In the genomic region with DNA sequence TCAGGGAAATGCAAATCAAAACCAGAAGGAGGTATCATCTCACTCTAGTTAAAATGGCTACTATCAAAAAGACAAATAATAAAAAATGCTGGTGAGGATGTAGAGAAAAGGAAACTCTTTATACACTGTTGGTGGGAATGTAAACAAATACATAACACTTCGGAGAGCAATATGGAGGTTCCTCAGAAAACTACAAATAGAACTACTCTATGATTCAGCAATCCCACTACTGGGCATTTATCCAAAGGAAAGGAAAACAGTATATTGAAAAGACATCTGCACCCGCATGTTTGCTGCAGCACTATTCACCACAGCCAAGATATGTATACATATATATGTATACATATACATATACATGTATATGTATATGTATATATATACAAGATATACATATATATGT, we compare ENCODE assay signal across 16 cellular contexts.
DNase-seq lines count a peak whose midpoint lies in the region; ATAC-seq and TF ChIP-seq lines count a peak whose summit lies in the region.
"Had no signal": no experiment of that assay in that cellular context is flagged by ENCODE, and none has a peak within 500 bp of the region (broad histone marks: within the 10 kb centered on the region; RNA-seq: fewer than 3 reads in every experiment).

No MANE protein-coding gene starts in this region.

- TF ChIP-seq EP300 in gastroesophageal sphincter (IDR thresholded peaks at IDR 0.05), result no peak

- no peak overlapping the region for H3K4me3 Mint-ChIP-seq in chondrocyte (ENCODE audit: unreplicated experiment)
- no peak overlapping the region for H3K4me3 Mint-ChIP-seq in neural crest cell
- H3K4me3 Mint-ChIP-seq: CD4-positive, alpha-beta memory T cell; H9 had no signal

- TF ChIP-seq CTCF in chondrocyte (IDR thresholded peaks at IDR 0.05) (no peak), neural crest cell (conservative IDR thresholded peaks at IDR 0.05) (no peak), gastroesophageal sphincter (IDR thresholded peaks at IDR 0.05) (no peak)

- DNase-seq in GM23248 (peak; percentile 21), M059J (ENCODE audit: low read depth) (peak; percentile 83), chondrocyte (ENCODE audit: low spot score) (no peak), neural crest cell (ENCODE audit: low read depth, low spot score) (no peak)
- DNase-seq: BE2C; CD4-positive, alpha-beta memory T cell; H9; NCI-H1048; NCI-H146; NCI-H2107; NCI-H774; SHP77 treated with DMSO at 0.1 percent for 48 hours had no signal

- H3K27ac Mint-ChIP-seq in chondrocyte (ENCODE audit: unreplicated experiment) (peak overlapping the region; percentile 61), neural crest cell (ENCODE audit: unreplicated experiment) (peak overlapping the region; percentile 9)
- H3K27ac Mint-ChIP-seq: CD4-positive, alpha-beta memory T cell; H9 had no signal

- H3K27me3 Mint-ChIP-seq in chondrocyte (ENCODE audit: low read depth) (peaks cover 2% of the 10 kb centered on the region), neural crest cell (ENCODE audit: low read depth) (no peaks in the 10 kb centered on the region)
- H3K27me3 Mint-ChIP-seq: CD4-positive, alpha-beta memory T cell had no signal

- no peak overlapping the region for H3K9ac ChIP-seq in GM23248

- ATAC-seq in gastroesophageal sphincter, result no peak
- no peak for ATAC-seq in HG03045 (IDR thresholded peaks at IDR 0.05; ENCODE audit: unreplicated experiment)
- ATAC-seq in GM18907 (IDR thresholded peaks at IDR 0.05; ENCODE audit: unreplicated experiment), result no peak
- ATAC-seq: Panc1 had no signal

- no peak overlapping the region for H2AFZ ChIP-seq in GM23248

- no peaks in the 10 kb centered on the region for H4K20me1 ChIP-seq in GM23248 (ENCODE audit: insufficient read depth)

- in situ Hi-C loops in GM23248 (cut with MboI), result no loop called here

- H3K27me3 ChIP-seq in GM23248 (replicated peaks; ENCODE audit: insufficient read depth) (peaks cover 6% of the 10 kb centered on the region; the same call in 1 of the 2 replicates), gastroesophageal sphincter (peaks cover 11% of the 10 kb centered on the region)
- H3K27me3 ChIP-seq: BE2C had no signal

- no peak overlapping the region for H3K4me2 ChIP-seq in GM23248 (ENCODE audit: unreplicated experiment)

- H3K9me3 Mint-ChIP-seq in chondrocyte (ENCODE audit: low read depth) (peaks cover 7% of the 10 kb centered on the region), neural crest cell (peaks cover 11% of the 10 kb centered on the region)

- H3K4me1 Mint-ChIP-seq in chondrocyte (ENCODE audit: low read depth) (peaks cover 15% of the 10 kb centered on the region), neural crest cell (peaks cover 3% of the 10 kb centered on the region)
- H3K4me1 Mint-ChIP-seq: CD4-positive, alpha-beta memory T cell had no signal

- H3K27ac ChIP-seq in GM23248 (no peak overlapping the region), gastroesophageal sphincter (no peak overlapping the region)

- H3K4me3 ChIP-seq in GM23248 (no peak overlapping the region), gastroesophageal sphincter (no peak overlapping the region)

- no peaks in the 10 kb centered on the region for H3K79me2 ChIP-seq in GM23248 (ENCODE audit: insufficient read depth)

- no peaks in the 10 kb centered on the region for H3K9me2 ChIP-seq in GM23248 (ENCODE audit: insufficient read depth)

- WGBS in GM23248 (ENCODE audit: low coverage in 1 of 2, low lambda C conversion rate in 2 of 2, missing lambda C conversion rate in 2 of 2), 2 experiments, result 3% methylated on average over 2 of the region's 2 CpGs
- 61 to 74% methylated on average over 2 of the region's 2 CpGs for WGBS in gastroesophageal sphincter (ENCODE audit: low coverage in 1 of 2), 2 donors

- H3K36me3 Mint-ChIP-seq in chondrocyte (ENCODE audit: low read depth) (no peaks in the 10 kb centered on the region), neural crest cell (ENCODE audit: low read depth) (peaks cover 2% of the 10 kb centered on the region)
- H3K36me3 Mint-ChIP-seq: CD4-positive, alpha-beta memory T cell had no signal

- H3F3A ChIP-seq in GM23248 (ENCODE audit: insufficient read depth), result no peaks in the 10 kb centered on the region

- H3K9me3 ChIP-seq in GM23248 (ENCODE audit: low read depth) (no peaks in the 10 kb centered on the region), gastroesophageal sphincter (peaks cover 0 to 16% (median 0%) of the 10 kb centered on the region in 3 donors)
- H3K9me3 ChIP-seq: BE2C had no signal

- no peaks in the 10 kb centered on the region for H3K4me1 ChIP-seq in GM23248 (ENCODE audit: insufficient read depth)
- no peaks in the 10 kb centered on the region for H3K4me1 ChIP-seq in gastroesophageal sphincter
- H3K4me1 ChIP-seq: BE2C had no signal

- H3K36me3 ChIP-seq in GM23248 (ENCODE audit: low read depth), result no peaks in the 10 kb centered on the region
- no peaks in the 10 kb centered on the region for H3K36me3 ChIP-seq in gastroesophageal sphincter
- H3K36me3 ChIP-seq: BE2C had no signal

- TF ChIP-seq POLR2A in gastroesophageal sphincter (IDR thresholded peaks at IDR 0.05), result no peak

Comparison
In these comparisons a context has a peak if more than half of its experiments do, and no peak if none do; other contexts are left out.
1. DNase-seq: peak in GM23248 (single experiment) and M059J (single experiment); none in chondrocyte (single experiment) and neural crest cell (single experiment).